Comparison of ENCODE assay signal across 14 cellular contexts in genomic region chr11:114173836-114174235, GRCh38.
DNase-seq lines count a peak whose midpoint lies in the region; ATAC-seq and TF ChIP-seq lines count a peak whose summit lies in the region.
"Had no signal": no experiment of that assay in that cellular context is flagged by ENCODE, and none has a peak within 500 bp of the region (broad histone marks: within the 10 kb centered on the region; RNA-seq: fewer than 3 reads in every experiment).

No MANE protein-coding gene starts in this region.

- no peaks in the 10 kb centered on the region for H3K9me3 Mint-ChIP-seq in naive thymus-derived CD8-positive, alpha-beta T cell
- H3K9me3 Mint-ChIP-seq: GM23338 had no signal

- TF ChIP-seq EP300 in upper lobe of left lung (IDR thresholded peaks at IDR 0.05) = no peak

- no peak overlapping the region for H3K4me3 ChIP-seq in coronary artery
- no peak overlapping the region for H3K4me3 ChIP-seq in upper lobe of left lung
- H3K4me3 ChIP-seq: GM23338 had no signal

- POLR2A ChIA-PET in naive thymus-derived CD8-positive, alpha-beta T cell (lab: Charles Lee) = interaction anchor here (1.3 to 11.6 kb wide), 4 partner anchors 7 to 113 kb away, joined by 8 to 178 read pairs (median 42); partner anchors contain the start of gene ZBTB16

- H3K4me1 ChIP-seq in upper lobe of left lung = peaks cover 99 to 100% (median 100%) of the 10 kb centered on the region in 4 donors

- H3K4me1 Mint-ChIP-seq in naive thymus-derived CD8-positive, alpha-beta T cell = peaks cover 49 to 97% (median 89%) of the 10 kb centered on the region in 4 donors

- 72 to 80% methylated on average over 5 of the region's 5 CpGs for WGBS in upper lobe of left lung, 2 donors

- peak overlapping the region in 4 of 10 donors; percentile 4 to 82 (median 59) for H3K4me3 Mint-ChIP-seq in naive thymus-derived CD8-positive, alpha-beta T cell
- H3K4me3 Mint-ChIP-seq: GM23338 had no signal

- no peak for TF ChIP-seq POLR2A in upper lobe of left lung (IDR thresholded peaks at IDR 0.05)

- H3K36me3 ChIP-seq in upper lobe of left lung = peaks cover 0 to 22% (median 1%) of the 10 kb centered on the region in 4 donors

- H3K27me3 Mint-ChIP-seq in naive thymus-derived CD8-positive, alpha-beta T cell = no peaks in the 10 kb centered on the region

- no peaks in the 10 kb centered on the region for H3K36me3 Mint-ChIP-seq in naive thymus-derived CD8-positive, alpha-beta T cell

- TF ChIP-seq CTCF in coronary artery (IDR thresholded peaks at IDR 0.05) = no peak
- TF ChIP-seq CTCF in upper lobe of left lung (IDR thresholded peaks at IDR 0.05) = no peak

- DNase-seq in Right ventricle myocardium superior (peak; percentile 30), left cardiac atrium (no peak), coronary artery (ENCODE audit: low spot score) (no peak), upper lobe of left lung (no peak), COR-L47 (lab: John Stamatoyannopoulos, UW) (no peak), SHP77 (lab: John Stamatoyannopoulos, UW) (no peak), kidney tubule cell (ENCODE audit: low spot score) (no peak)
- no peak for DNase-seq in naive thymus-derived CD8-positive, alpha-beta T cell
- DNase-seq: activated CD4-positive, alpha-beta T cell treated with anti-CD3 and anti-CD28 coated beads, Interleukin-2, amount 50 U/mL, for 4 hours; foreskin fibroblast; OCI-M1; T-helper 1 cell had no signal

- peak overlapping the region; percentile 87 to 97 (median 95) for H3K27ac Mint-ChIP-seq in naive thymus-derived CD8-positive, alpha-beta T cell
- H3K27ac Mint-ChIP-seq: GM23338 had no signal

- intact Hi-C loops in Right ventricle myocardium superior (cut with DNase I) (no loop called here), left cardiac atrium (cut with DNase I) (loop anchor here in 1 of 2 donors (10.0 kb wide), 1 partner anchor 81 kb away; no protein-coding TSS in a partner anchor)

- peak overlapping the region; percentile 97 to 98 for H3K27ac ChIP-seq in coronary artery
- peak overlapping the region; percentile 95 to 99 (median 96) for H3K27ac ChIP-seq in upper lobe of left lung
- H3K27ac ChIP-seq: HL-60 had no signal

- H3K9me3 ChIP-seq in upper lobe of left lung = no peaks in the 10 kb centered on the region

- H3K27me3 ChIP-seq in upper lobe of left lung = no peaks in the 10 kb centered on the region

- ATAC-seq in Right ventricle myocardium superior (ENCODE audit: poor library complexity) (no peak), left cardiac atrium (no peak), upper lobe of left lung (ENCODE audit: low FRiP score in 2 of 2) (no peak)
- no peak for ATAC-seq in naive thymus-derived CD8-positive, alpha-beta T cell
- ATAC-seq: GM23338 had no signal
